24 cellular contexts compared by ENCODE assay signal in the genomic region with DNA sequence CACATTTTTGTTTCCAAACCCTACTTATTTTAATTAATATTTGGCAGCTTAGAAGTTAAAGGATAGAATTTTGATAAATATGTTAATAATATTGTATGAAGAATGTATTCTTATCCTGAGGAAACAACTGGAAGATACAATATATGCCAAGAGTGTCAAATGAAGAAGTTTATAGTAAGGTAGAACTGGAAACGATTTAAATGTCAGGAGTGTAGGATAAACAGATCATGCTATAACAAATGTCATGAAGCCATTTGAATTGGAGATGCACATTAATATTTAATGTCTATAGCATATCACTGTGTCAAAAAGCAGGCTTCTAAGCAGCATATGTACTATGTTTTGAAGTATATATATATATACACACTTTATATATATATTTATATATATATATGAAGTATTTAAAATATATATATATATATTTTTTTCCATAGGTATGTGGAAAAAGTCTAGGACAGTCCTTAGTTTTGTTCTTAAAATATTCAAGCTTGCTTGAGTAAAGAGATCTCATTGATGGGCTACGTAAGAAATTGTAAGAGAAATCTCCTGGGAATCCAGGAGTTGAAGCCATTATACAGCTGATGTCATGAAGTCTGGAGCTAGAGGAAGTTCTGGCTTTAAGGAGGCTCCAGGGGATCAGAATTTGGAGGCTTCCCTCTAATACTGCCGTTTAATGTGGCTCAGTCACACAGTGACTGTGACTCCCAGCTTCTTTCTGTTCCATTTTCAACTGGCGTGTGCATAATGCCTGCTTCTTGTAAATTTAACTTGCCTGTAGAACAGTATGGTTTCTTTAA.
"Had no signal": no experiment of that assay in that cellular context is flagged by ENCODE, and none has a peak within 500 bp of the region (broad histone marks: within the 10 kb centered on the region; RNA-seq: fewer than 3 reads in every experiment).

No MANE protein-coding gene starts in this region.

- H3K9me3 ChIP-seq: adrenal gland, breast epithelium, SJSA1 had no signal

- DNase-seq: activated CD4-positive, alpha-beta T cell treated with anti-CD3 and anti-CD28 coated beads for 4 hours; activated CD4-positive, alpha-beta T cell treated with anti-CD3 and anti-CD28 coated beads, Interleukin-2, amount 50 U/mL, for 4 hours; activated CD8-positive, alpha-beta memory T cell treated with anti-CD3 and anti-CD28 coated beads, Interleukin-2, amount 50 U/mL, for 48 hours; activated CD8-positive, alpha-beta T cell treated with anti-CD3 and anti-CD28 coated beads, Interleukin-2, amount 10 ng/mL, durations not matched to agents 7 days and 5 days; activated naive CD4-positive, alpha-beta T cell treated with anti-CD3 and anti-CD28 coated beads, Interleukin-2, amount 50 U/mL, for 16 hours; activated naive CD8-positive, alpha-beta T cell treated with anti-CD3 and anti-CD28 coated beads, Interleukin-2, amount 10 ng/mL, durations not matched to agents 7 days and 5 days; activated T-cell treated with anti-CD3 and anti-CD28 coated beads, Interleukin-2, amount 50 U/mL, for 1 hour; adrenal gland; anterior cingulate cortex; caudate nucleus; KG1; NCI-H1092 treated with DMSO at 0.1 percent for 48 hours; NCI-H1417 treated with DMSO at 0.1 percent for 48 hours; NCI-H1694; NCI-H2029; NCI-H345; NCI-H510A; NCI-H526 treated with DMSO at 0.1 percent for 48 hours; PC-3; SHP77 had no signal

- H3K4me3 Mint-ChIP-seq: activated CD8-positive, alpha-beta T cell treated with anti-CD3 and anti-CD28 coated beads, Interleukin-2, amount 10 ng/mL, durations not matched to agents 7 days and 5 days; activated naive CD8-positive, alpha-beta T cell treated with anti-CD3 and anti-CD28 coated beads, Interleukin-2, amount 10 ng/mL, durations not matched to agents 7 days and 5 days; T-helper 1 cell treated with Interleukin-12 subunit alpha and Interleukin-12 subunit beta and Interleukin-4 antibody, amounts not matched to agents 30 μg/mL and 1 μg/mL, for 36 hours had no signal

- H3K27me3 ChIP-seq: adrenal gland, breast epithelium had no signal

- H3K27ac Mint-ChIP-seq: activated CD8-positive, alpha-beta T cell treated with anti-CD3 and anti-CD28 coated beads, Interleukin-2, amount 10 ng/mL, durations not matched to agents 7 days and 5 days; activated naive CD8-positive, alpha-beta T cell treated with anti-CD3 and anti-CD28 coated beads, Interleukin-2, amount 10 ng/mL, durations not matched to agents 7 days and 5 days; T-helper 1 cell treated with Interleukin-12 subunit alpha and Interleukin-12 subunit beta and Interleukin-4 antibody, amounts not matched to agents 30 μg/mL and 1 μg/mL, for 36 hours had no signal

- H3K4me3 ChIP-seq: adrenal gland, breast epithelium, SJSA1 had no signal

- H3K4me1 ChIP-seq: adrenal gland, breast epithelium, SJSA1 had no signal

- H3K36me3 ChIP-seq: adrenal gland, breast epithelium, SJSA1 had no signal

- H3K9me3 Mint-ChIP-seq: T-helper 1 cell treated with Interleukin-12 subunit alpha and Interleukin-12 subunit beta and Interleukin-4 antibody, amounts not matched to agents 30 μg/mL and 1 μg/mL, for 36 hours had no signal

- H3K27ac ChIP-seq: adrenal gland, breast epithelium, SJSA1 had no signal

- ATAC-seq: activated CD4-positive, CD25-positive, alpha-beta regulatory T cell treated with anti-CD3 and anti-CD28 coated beads, Interleukin-2, amount 50 U/mL, for 24 hours; activated CD8-positive, alpha-beta T cell treated with anti-CD3 and anti-CD28 coated beads, Interleukin-2, amount 10 ng/mL, durations not matched to agents 7 days and 5 days; PC-3 had no signal

- H3K27me3 Mint-ChIP-seq: activated naive CD8-positive, alpha-beta T cell treated with anti-CD3 and anti-CD28 coated beads, Interleukin-2, amount 10 ng/mL, durations not matched to agents 7 days and 5 days had no signal

- H3K36me3 Mint-ChIP-seq: activated naive CD8-positive, alpha-beta T cell treated with anti-CD3 and anti-CD28 coated beads, Interleukin-2, amount 10 ng/mL, durations not matched to agents 7 days and 5 days had no signal
